9 cellular contexts compared by ENCODE assay signal in the genomic region with DNA sequence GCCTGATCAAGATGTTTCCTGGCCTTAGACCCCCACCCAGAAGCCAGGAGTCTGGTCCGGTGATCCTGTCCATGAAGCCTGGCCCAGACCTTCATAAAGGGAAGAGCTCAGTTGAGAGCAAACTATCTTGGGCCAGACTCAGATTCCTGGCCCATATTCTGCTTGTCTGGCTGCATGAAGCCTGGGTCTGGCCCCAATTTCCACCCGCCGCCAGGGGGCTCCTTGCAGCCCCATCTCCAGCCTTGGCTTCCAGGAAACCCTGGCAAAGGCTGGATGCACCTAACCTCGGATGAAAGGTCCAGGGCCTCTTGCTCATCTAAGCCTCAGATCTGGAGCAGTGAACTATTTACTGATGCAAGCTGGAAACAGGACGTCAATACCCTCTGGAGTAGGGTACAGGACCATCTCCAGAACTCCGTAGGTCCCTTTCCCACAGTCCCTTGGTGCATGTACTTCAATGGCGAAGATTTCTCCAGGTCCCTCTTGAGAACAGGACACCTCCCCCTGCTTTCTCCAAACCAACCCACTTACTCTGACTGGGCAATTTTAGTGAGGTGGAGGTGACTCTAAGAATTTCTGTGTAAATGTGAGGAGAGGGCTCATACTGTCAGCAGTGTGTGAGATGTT. TPM values are rescaled to one million over a fixed set of nuclear protein-coding genes. Genes with fewer than 3 reads are reported as not detected.
A peak's percentile ranks its signal among the peaks of the same experiment; 100 is the strongest.
DNase-seq lines count a peak whose midpoint lies in the region; ATAC-seq, FAIRE-seq and TF ChIP-seq lines count a peak whose summit lies in the region.
"Had no signal": no experiment of that assay in that cellular context is flagged by ENCODE, and none has a peak within 500 bp of the region (broad histone marks: within the 10 kb centered on the region; RNA-seq: fewer than 3 reads in every experiment).

No MANE protein-coding gene starts in this region.

- H3K36me3 ChIP-seq in PC-3 (ENCODE audit: low read depth, low read length) = no peaks in the 10 kb centered on the region

- H3K27me3 ChIP-seq in PC-3 (ENCODE audit: low read length) = no peaks in the 10 kb centered on the region

- FAIRE-seq in urothelium cell line (lab: Jason Lieb, UNC) = no peak

- H3K4me1 ChIP-seq in PC-3 (ENCODE audit: insufficient read depth, low read length) = no peaks in the 10 kb centered on the region

- ATAC-seq in PC-3 = peak; percentile 64
- no peak for ATAC-seq in GM19035 (IDR thresholded peaks at IDR 0.05; ENCODE audit: unreplicated experiment)
- no peak for ATAC-seq in HG03025 (IDR thresholded peaks at IDR 0.05; ENCODE audit: low FRiP score, unreplicated experiment)
- no peak for ATAC-seq in GM19463 (IDR thresholded peaks at IDR 0.05; ENCODE audit: unreplicated experiment)

- H3F3A ChIP-seq in PC-3 (ENCODE audit: low read length, unreplicated experiment) = no peaks in the 10 kb centered on the region

- intact Hi-C loops in PC-3 (cut with micrococcal nuclease) = loop anchor here (1.0 to 10.0 kb wide), 2 partner anchors 38 to 273 kb away; no protein-coding TSS in a partner anchor

- no peaks in the 10 kb centered on the region for H4K20me1 ChIP-seq in PC-3 (ENCODE audit: low read length)

- H3K79me2 ChIP-seq in PC-3 (ENCODE audit: low read length) = no peaks in the 10 kb centered on the region

- H3K4me3 ChIP-seq in PC-3 (ENCODE audit: low read length) (no peak overlapping the region), fibroblast of mammary gland (ENCODE audit: control insufficient read depth, low read depth, low read length) (no peak overlapping the region)

- no peak overlapping the region for H3K9ac ChIP-seq in PC-3 (ENCODE audit: low read length)

- no peak overlapping the region for H3K27ac ChIP-seq in PC-3 (ENCODE audit: low read length)

- POLR2A ChIA-PET in PC-3 (lab: Charles Lee; ENCODE audit: unreplicated experiment) = no interaction called here

- TF ChIP-seq CTCF in AG09319 (IDR thresholded peaks at IDR 0.05; ENCODE audit: low read depth, low read length) (peak; percentile 39), GM10266 (IDR thresholded peaks at IDR 0.05; ENCODE audit: control insufficient read depth, insufficient read depth, low read depth, missing control alignments) (peak; percentile 55), PC-3 (conservative IDR thresholded peaks at IDR 0.05; ENCODE audit: low read depth, low read length) (peak; percentile 68), fibroblast of mammary gland (conservative IDR thresholded peaks at IDR 0.05; ENCODE audit: control insufficient read depth, insufficient read depth, low read depth, low read length) (peak; percentile 61)

- no peak overlapping the region for H2AFZ ChIP-seq in PC-3 (ENCODE audit: low read length)

- H3K9me2 ChIP-seq in PC-3 (replicated peaks; ENCODE audit: low read length) = no peaks in the 10 kb centered on the region

- no peak for DNase-seq in AG09319 (ENCODE audit: extremely low read depth, low read depth)
- DNase-seq in GM10266 (ENCODE audit: extremely low spot score) = no peak
- peak; percentile 53 for DNase-seq in PC-3
- DNase-seq in fibroblast of mammary gland (ENCODE audit: low read depth) = peak; percentile 49
- peak; percentile 43 for DNase-seq in urothelium cell line (ENCODE audit: low spot score)

- no peak overlapping the region for H3K4me2 ChIP-seq in PC-3 (ENCODE audit: low read length)

- CTCF ChIA-PET in PC-3 (lab: Charles Lee) = no interaction called here

- no TSS peak for BruUV-seq in PC-3 (replicated peaks; lab: Mats Ljungman, UMichigan)

- H3K9me3 ChIP-seq in PC-3 (ENCODE audit: low read length) = no peaks in the 10 kb centered on the region

RNA-seq across cellular contexts. Expression of a gene that starts 5.6 kb away (rescaled TPM):
- total RNA-seq in PC-3 (2014; rRNA removed) = not detected in 2 replicates

RNA-seq across cellular contexts. Expression of a gene that starts 5.6 kb away (rescaled TPM):
- total RNA-seq in PC-3 (2014; rRNA removed) = 0.17 TPM in 1 of 2 replicates, not detected in the other
- total RNA-seq: glomerular endothelial cell had no signal

Comparison
In these comparisons a context has a peak if more than half of its experiments do, and no peak if none do; other contexts are left out.
1. DNase-seq: peak in PC-3 (single experiment), fibroblast of mammary gland (single experiment) and urothelium cell line (single experiment); none in AG09319 (single experiment) and GM10266 (single experiment).
2. Peak in every context shown above with its lines, with median percentiles within 50 percentile points of each other: CTCF ChIP-seq.